9 cellular contexts compared by ENCODE assay signal in genomic region chr7:101163281-101164070, GRCh38. TPM values are rescaled to one million over a fixed set of nuclear protein-coding genes. Genes with fewer than 3 reads are reported as not detected.
A peak's percentile ranks its signal among the peaks of the same experiment; 100 is the strongest.
DNase-seq lines count a peak whose midpoint lies in the region; ATAC-seq and TF ChIP-seq lines count a peak whose summit lies in the region.
"Had no signal": no experiment of that assay in that cellular context is flagged by ENCODE, and none has a peak within 500 bp of the region (broad histone marks: within the 10 kb centered on the region; RNA-seq: fewer than 3 reads in every experiment).

No MANE protein-coding gene starts in this region.

- no peak overlapping the region for H3K18ac ChIP-seq in H9 (ENCODE audit: insufficient read length, low read depth, low read length)

- peaks cover 9 to 26% of the 10 kb centered on the region in 2 donors for H3K36me3 Mint-ChIP-seq in CD4-positive, alpha-beta memory T cell
- H3K36me3 Mint-ChIP-seq in H9 (ENCODE audit: insufficient read depth in 1 of 3, low read depth in 3 of 3), result peaks cover 0 to 8% (median 7%) of the 10 kb centered on the region in 3 experiments; a peak in 3 of 7 replicates
- peaks cover 9% of the 10 kb centered on the region for H3K36me3 Mint-ChIP-seq in chondrocyte (ENCODE audit: low read depth)
- no peaks in the 10 kb centered on the region for H3K36me3 Mint-ChIP-seq in natural killer cell

- ATAC-seq in PC-3 (peak; percentile 23), natural killer cell (no peak), GM21717 (IDR thresholded peaks at IDR 0.05; ENCODE audit: unreplicated experiment) (no peak), GM21526 (IDR thresholded peaks at IDR 0.05; ENCODE audit: low FRiP score, unreplicated experiment) (no peak)

- intact Hi-C loops in CD4-positive, alpha-beta memory T cell (cut with micrococcal nuclease), result loop anchor here (10.0 kb wide), 1 partner anchor 51 kb away; the partner anchor contains the start of genes PLOD3 and ZNHIT1
- intact Hi-C loops in PC-3 (cut with micrococcal nuclease) (no loop called here), natural killer cell (cut with micrococcal nuclease) (no loop called here)

- H3K4me3 ChIP-seq in CD4-positive, alpha-beta memory T cell (ENCODE audit: low read length in 2 of 2), result peak overlapping the region in 1 of 2 donors; percentile 47
- peak overlapping the region; percentile 67 for H3K4me3 ChIP-seq in PC-3 (ENCODE audit: low read length)

- H2BK120ac ChIP-seq in H9 (ENCODE audit: low read depth, low read length, poor library complexity, severe bottlenecking), result no peak overlapping the region

- no peaks in the 10 kb centered on the region for H3K9me3 ChIP-seq in CD4-positive, alpha-beta memory T cell (ENCODE audit: control insufficient read depth in 1 of 2, low read length in 2 of 2)
- H3K9me3 ChIP-seq in H9 (ENCODE audit: control insufficient read depth, low read depth, low read length) (no peaks in the 10 kb centered on the region), PC-3 (ENCODE audit: low read length) (no peaks in the 10 kb centered on the region)

- H3K36me3 ChIP-seq in CD4-positive, alpha-beta memory T cell (ENCODE audit: insufficient read depth, low read length), result no peaks in the 10 kb centered on the region
- H3K36me3 ChIP-seq in PC-3 (ENCODE audit: low read depth, low read length), result peaks cover 3% of the 10 kb centered on the region; the same call in 1 of the 2 replicates

- peaks cover 39% of the 10 kb centered on the region for H3K4me1 ChIP-seq in CD4-positive, alpha-beta memory T cell (ENCODE audit: insufficient read depth, low read length)
- H3K4me1 ChIP-seq in H9 (ENCODE audit: insufficient read depth, low read length) (peaks cover 14% of the 10 kb centered on the region; the same call in 1 of the 2 replicates), PC-3 (ENCODE audit: insufficient read depth, low read length) (peaks cover 58% of the 10 kb centered on the region)

- no peaks in the 10 kb centered on the region for H3F3A ChIP-seq in PC-3 (ENCODE audit: low read length, unreplicated experiment)

- peaks cover 0 to 4% (median 0%) of the 10 kb centered on the region in 8 donors for H3K9me3 Mint-ChIP-seq in CD4-positive, alpha-beta memory T cell
- H3K9me3 Mint-ChIP-seq in H9, result no peaks in the 10 kb centered on the region
- H3K9me3 Mint-ChIP-seq in chondrocyte (ENCODE audit: low read depth), result no peaks in the 10 kb centered on the region
- no peaks in the 10 kb centered on the region for H3K9me3 Mint-ChIP-seq in natural killer cell

- peaks cover 40% of the 10 kb centered on the region for H3K23me2 ChIP-seq in H9 (ENCODE audit: insufficient read length, low read depth, low read length, poor library complexity, severe bottlenecking)

- no peak overlapping the region for H3K56ac ChIP-seq in H9 (ENCODE audit: insufficient read length, low read depth, low read length)

- no peak overlapping the region for H2BK15ac ChIP-seq in H9 (ENCODE audit: low read depth, low read length)

- H3K14ac ChIP-seq in H9 (ENCODE audit: insufficient read depth, low read length), result no peak overlapping the region

- no peaks in the 10 kb centered on the region for H3K79me1 ChIP-seq in H9 (ENCODE audit: insufficient read depth, low read depth, low read length, poor library complexity, severe bottlenecking)

- H3T11ph ChIP-seq in H9 (ENCODE audit: low read length), result no peak overlapping the region

- no peak overlapping the region for H3K23ac ChIP-seq in H9 (ENCODE audit: insufficient read length, low read depth, low read length)

- TF ChIP-seq CTCF in H9 (conservative IDR thresholded peaks at IDR 0.05) (no peak), PC-3 (conservative IDR thresholded peaks at IDR 0.05; ENCODE audit: low read depth, low read length) (no peak), chondrocyte (IDR thresholded peaks at IDR 0.05) (no peak), natural killer cell (IDR thresholded peaks at IDR 0.05) (no peak)

- H4K8ac ChIP-seq in H9 (replicated peaks; ENCODE audit: insufficient read length, low read depth, low read length), result no peak overlapping the region

- H2BK20ac ChIP-seq in H9 (ENCODE audit: low read depth, low read length, poor library complexity, severe bottlenecking), result no peak overlapping the region

- DNase-seq in CD4-positive, alpha-beta memory T cell, result peak in 1 of 5 donors; percentile 37
- DNase-seq in H9, result peak; percentile 82
- peak; percentile 47 for DNase-seq in PC-3
- peak; percentile 87 for DNase-seq in chondrocyte (ENCODE audit: low spot score)
- no peak for DNase-seq in natural killer cell
- no peak for DNase-seq in OCI-M2 (lab: John Stamatoyannopoulos, UW; ENCODE audit: unreplicated experiment)

- no peak overlapping the region for H3K27ac ChIP-seq in CD4-positive, alpha-beta memory T cell (ENCODE audit: low read depth, low read length)
- H3K27ac ChIP-seq in H9 (ENCODE audit: insufficient read length, low read depth, low read length) (no peak overlapping the region), PC-3 (ENCODE audit: low read length) (no peak overlapping the region)

- no peak overlapping the region for H2AFZ ChIP-seq in H9 (ENCODE audit: low read length)
- peak overlapping the region; percentile 55; the same call in 1 of the 2 replicates for H2AFZ ChIP-seq in PC-3 (ENCODE audit: low read length)

- peak overlapping the region; percentile 70 to 81 (median 72) for H3K4me3 Mint-ChIP-seq in CD4-positive, alpha-beta memory T cell
- H3K4me3 Mint-ChIP-seq in H9, result peak overlapping the region; percentile 83 to 87
- H3K4me3 Mint-ChIP-seq in chondrocyte (ENCODE audit: unreplicated experiment), result peak overlapping the region; percentile 72
- peak overlapping the region; percentile 83 for H3K4me3 Mint-ChIP-seq in natural killer cell

- POLR2A ChIA-PET in CD4-positive, alpha-beta memory T cell (lab: Charles Lee; ENCODE audit: partially characterized antibody), result interaction anchor here (0.8 to 1.3 kb wide), 2 partner anchors 8 to 54 kb away, joined by 3 read pairs; partner anchors contain the start of genes PLOD3 and ZNHIT1
- POLR2A ChIA-PET in PC-3 (lab: Charles Lee; ENCODE audit: unreplicated experiment), result no interaction called here

- H3K4ac ChIP-seq in H9 (ENCODE audit: low read depth, low read length), result no peak overlapping the region

- no CpG with 5 or more reads among the region's 92 CpGs for WGBS in H9 (ENCODE audit: extremely low coverage, insufficient read length, low lambda C conversion rate)

- H3K9me2 ChIP-seq in PC-3 (replicated peaks; ENCODE audit: low read length), result no peaks in the 10 kb centered on the region

- no peak overlapping the region for H3K27ac Mint-ChIP-seq in CD4-positive, alpha-beta memory T cell
- H3K27ac Mint-ChIP-seq in H9 (peak overlapping the region in 1 of 3 experiments; percentile 88; a peak in 2 of 7 replicates), chondrocyte (ENCODE audit: unreplicated experiment) (no peak overlapping the region), natural killer cell (no peak overlapping the region)

- H2AK5ac ChIP-seq in H9 (ENCODE audit: insufficient read length, low read length), result no peak overlapping the region

- H2BK12ac ChIP-seq in H9 (ENCODE audit: insufficient read length, low read depth, low read length), result no peak overlapping the region

- H3K9ac ChIP-seq in H9 (ENCODE audit: extremely low read depth, insufficient read length, low read length) (no peak overlapping the region), PC-3 (ENCODE audit: low read length) (peak overlapping the region; percentile 37; the same call in 1 of the 2 replicates)

- BruUV-seq in PC-3 (replicated peaks; lab: Mats Ljungman, UMichigan), result no TSS peak

- H3K27me3 ChIP-seq in CD4-positive, alpha-beta memory T cell (ENCODE audit: insufficient read depth, low read length), result peaks cover 43% of the 10 kb centered on the region
- peaks cover 3% of the 10 kb centered on the region; the same call in 1 of the 2 replicates for H3K27me3 ChIP-seq in H9 (ENCODE audit: insufficient read depth, low read length)
- peaks cover 28% of the 10 kb centered on the region for H3K27me3 ChIP-seq in PC-3 (ENCODE audit: low read length)

- peaks cover 11 to 32% (median 22%) of the 10 kb centered on the region in 4 donors for H3K4me1 Mint-ChIP-seq in CD4-positive, alpha-beta memory T cell
- H3K4me1 Mint-ChIP-seq in H9, result peaks cover 49 to 68% of the 10 kb centered on the region in 2 experiments
- H3K4me1 Mint-ChIP-seq in chondrocyte (ENCODE audit: low read depth), result peaks cover 31% of the 10 kb centered on the region
- peaks cover 12 to 30% of the 10 kb centered on the region in 2 donors for H3K4me1 Mint-ChIP-seq in natural killer cell

- CTCF ChIA-PET in CD4-positive, alpha-beta memory T cell (lab: Charles Lee; ENCODE audit: partially characterized antibody), result interaction anchor here (1.2 to 3.2 kb wide), 4 partner anchors 8 to 29 kb away, joined by 3 to 25 read pairs (median 7); no protein-coding TSS in a partner anchor
- CTCF ChIA-PET in PC-3 (lab: Charles Lee), result interaction anchor here (0.8 to 2.0 kb wide), 2 partner anchors 19 to 490 kb away, joined by 5 to 9 read pairs; partner anchors contain the start of gene GNB2

- H4K20me1 ChIP-seq in H9 (ENCODE audit: control insufficient read depth, insufficient read depth, insufficient read length) (no peaks in the 10 kb centered on the region), PC-3 (ENCODE audit: low read length) (no peaks in the 10 kb centered on the region)

- H3K27me3 Mint-ChIP-seq in CD4-positive, alpha-beta memory T cell, result peaks cover 34 to 35% of the 10 kb centered on the region in 2 donors
- H3K27me3 Mint-ChIP-seq in H9 (ENCODE audit: low read depth), result peaks cover 37% of the 10 kb centered on the region
- peaks cover 25% of the 10 kb centered on the region for H3K27me3 Mint-ChIP-seq in chondrocyte (ENCODE audit: low read depth)
- H3K27me3 Mint-ChIP-seq in natural killer cell (ENCODE audit: low read depth in 2 of 2), result peaks cover 27 to 34% of the 10 kb centered on the region in 2 donors

- no peak overlapping the region for H2BK5ac ChIP-seq in H9 (ENCODE audit: insufficient read length, low read length)

- no peaks in the 10 kb centered on the region for H3K79me2 ChIP-seq in H9 (ENCODE audit: insufficient read depth, low read length)
- no peaks in the 10 kb centered on the region for H3K79me2 ChIP-seq in PC-3 (ENCODE audit: low read length)

- H3K4me2 ChIP-seq in H9 (ENCODE audit: insufficient read depth, insufficient read length, low read length) (peak overlapping the region; percentile 65), PC-3 (ENCODE audit: low read length) (peak overlapping the region; percentile 90)

- H4K91ac ChIP-seq in H9 (ENCODE audit: insufficient read length, low read depth, low read length), result no peak overlapping the region

- H4K5ac ChIP-seq in H9 (ENCODE audit: insufficient read length, low read depth, low read length), result no peak overlapping the region

RNA-seq across cellular contexts. Expression of gene VGF, which starts 1.9 kb away (rescaled TPM):
- total RNA-seq in CD4-positive, alpha-beta memory T cell, result not detected
- not detected for polyA plus RNA-seq in CD4-positive, alpha-beta memory T cell
- total RNA-seq in H9 (2021) (37.1 and 39.1 TPM in 2 replicates), PC-3 (2014; rRNA removed) (1.6 and 2.5 TPM in 2 replicates), chondrocyte (0.22 to 0.26 TPM in 2 of 3 replicates, not detected in the other), natural killer cell (not detected)

RNA-seq across cellular contexts. Expression of gene AP1S1, which starts 9.2 kb away (rescaled TPM):
- total RNA-seq in CD4-positive, alpha-beta memory T cell, result 10 to 100 TPM in 1 of 2 experiments, 1 to 10 TPM in 1; 8.8 to 10.8 TPM
- polyA plus RNA-seq in CD4-positive, alpha-beta memory T cell, result 1 to 10 TPM; 4.2 to 8.2 TPM
- total RNA-seq in H9 (2021) (65.2 and 73.0 TPM in 2 replicates), PC-3 (2014; rRNA removed) (148 and 190 TPM in 2 replicates), chondrocyte (55.9 to 60.5 TPM (median 60.4 TPM) in 3 replicates), natural killer cell (1 to 10 TPM; 4.3 to 7.0 (median 5.0) TPM)

RNA-seq across cellular contexts. Expression of gene NAT16, which starts 16.6 kb away (rescaled TPM):
- not detected for total RNA-seq in CD4-positive, alpha-beta memory T cell
- polyA plus RNA-seq in CD4-positive, alpha-beta memory T cell, result not detected
- total RNA-seq in H9 (2021) (0.50 and 0.88 TPM in 2 replicates), PC-3 (2014; rRNA removed) (0.26 TPM in 1 of 2 replicates, not detected in the other), chondrocyte (not detected in 3 replicates), natural killer cell (not detected)
- total RNA-seq: pulmonary artery endothelial cell had no signal

RNA-seq across cellular contexts. Expression of gene SERPINE1, which starts 36.6 kb away (rescaled TPM):
- total RNA-seq in CD4-positive, alpha-beta memory T cell, result under 1 TPM; 0.11 to 0.20 TPM
- polyA plus RNA-seq in CD4-positive, alpha-beta memory T cell, result not detected
- 11.5 and 13.0 TPM in 2 replicates for total RNA-seq in H9 (2021)
- total RNA-seq in PC-3 (2014; rRNA removed), result 46.1 and 52.5 TPM in 2 replicates
- 794 to 1,203 TPM (median 1,180 TPM) in 3 replicates for total RNA-seq in chondrocyte
- total RNA-seq in natural killer cell, result 1 to 10 TPM in 2 of 3 donors, under 1 TPM in 1; 0.48 to 5.5 (median 1.1) TPM

RNA-seq across cellular contexts. Expression of gene MOGAT3, which starts 37.4 kb away (rescaled TPM):
- total RNA-seq in CD4-positive, alpha-beta memory T cell, result not detected
- polyA plus RNA-seq in CD4-positive, alpha-beta memory T cell, result not detected
- 0.11 and 0.15 TPM in 2 replicates for total RNA-seq in H9 (2021)
- not detected in 2 replicates for total RNA-seq in PC-3 (2014; rRNA removed)
- not detected in 3 replicates for total RNA-seq in chondrocyte
- not detected for total RNA-seq in natural killer cell
- total RNA-seq: pulmonary artery endothelial cell had no signal

Comparison
In these comparisons a context has a peak if more than half of its experiments do, and no peak if none do; other contexts are left out.
1. DNase-seq: peak in H9 (single experiment), PC-3 (single experiment) and chondrocyte (single experiment); none in natural killer cell (single experiment) and OCI-M2 (single experiment).
2. RNA of gene VGF, which starts 1.9 kb away (total RNA-seq): 37.1 to 39.1 TPM in H9; 1.6 to 2.5 TPM in PC-3, 0.22 to 0.26 TPM in chondrocyte, not detected in CD4-positive, alpha-beta memory T cell and not detected in natural killer cell; every median in the first group is over 10 times any median in the second.
3. Peak in every context shown above with its lines, with median percentiles within 50 percentile points of each other: H3K4me3 Mint-ChIP-seq.